31 cellular contexts compared by ENCODE assay signal in genomic region chr3:123862152-123862551, GRCh38. TPM values are rescaled to one million over a fixed set of nuclear protein-coding genes. Genes with fewer than 3 reads are reported as not detected.
"Had no signal": no experiment of that assay in that cellular context is flagged by ENCODE, and none has a peak within 500 bp of the region (broad histone marks: within the 10 kb centered on the region; RNA-seq: fewer than 3 reads in every experiment).

No MANE protein-coding gene starts in this region.

- H3K36me3 ChIP-seq: brain microvascular endothelial cell, MG63, Peyer's patch, SJSA1 had no signal

- H3K27me3 ChIP-seq: brain microvascular endothelial cell, MG63, Peyer's patch, SJSA1 had no signal

- H3K9ac ChIP-seq: SK-N-SH had no signal

- DNase-seq: activated CD4-positive, alpha-beta T cell treated with anti-CD3 and anti-CD28 coated beads, Interleukin-2, amount 10 ng/mL, durations not matched to agents 7 days and 5 days; activated CD4-positive, alpha-beta T cell treated with anti-CD3 and anti-CD28 coated beads, Interleukin-2, amount 50 U/mL, for 48 hours; activated CD8-positive, alpha-beta memory T cell treated with anti-CD3 and anti-CD28 coated beads, Interleukin-2, amount 50 U/mL, for 4 hours; activated gamma-delta T cell treated with Interleukin-2 at 50 U/mL for 16 hours; activated naive CD4-positive, alpha-beta T cell treated with anti-CD3 and anti-CD28 coated beads for 36 hours; activated T-cell treated with anti-CD3 and anti-CD28 coated beads for 4 hours; activated T-cell treated with anti-CD3 and anti-CD28 coated beads, Interleukin-2, amount 50 U/mL, for 4 hours; anterior cingulate cortex; brain microvascular endothelial cell; central memory CD4-positive, alpha-beta T cell; MG63; NCI-H1048; NCI-H1105 treated with DMSO at 0.1 percent for 48 hours; NCI-H1436; NCI-H1694; NCI-H1930; NCI-H2081 treated with DMSO at 0.1 percent for 48 hours; NCI-H226; NCI-H524 treated with DMSO at 0.1 percent for 48 hours; PC-3; Peyer's patch; RPMI8226; SHP77 treated with DMSO at 0.1 percent for 48 hours; SK-N-SH had no signal

- H3K9me3 ChIP-seq: Peyer's patch, SJSA1, SK-N-SH had no signal

- H3K4me1 ChIP-seq: Peyer's patch, SJSA1 had no signal

- ATAC-seq: activated naive CD4-positive, alpha-beta T cell treated with anti-CD3 and anti-CD28 coated beads, Interleukin-2, amount 50 U/mL, for 72 hours; activated T-cell treated with anti-CD3 and anti-CD28 coated beads, Interleukin-2, amount 50 U/mL, for 4 hours; PC-3 had no signal

- FAIRE-seq: TTC549 had no signal

- H3K36me3 Mint-ChIP-seq: activated naive CD4-positive, alpha-beta T cell treated with anti-CD3 and anti-CD28 coated beads, Interleukin-2, amount 50 U/mL, for 72 hours had no signal

- H3K4me1 Mint-ChIP-seq: activated CD4-positive, alpha-beta T cell treated with anti-CD3 and anti-CD28 coated beads, Interleukin-2, amount 10 ng/mL, durations not matched to agents 7 days and 5 days had no signal

- H3K27ac ChIP-seq: brain microvascular endothelial cell, Peyer's patch, SJSA1 had no signal

- H3K4me3 ChIP-seq: MG63, Peyer's patch, SJSA1 had no signal

- H3K9me3 Mint-ChIP-seq: activated CD4-positive, alpha-beta T cell treated with anti-CD3 and anti-CD28 coated beads, Interleukin-2, amount 10 ng/mL, durations not matched to agents 7 days and 5 days; activated naive CD4-positive, alpha-beta T cell treated with anti-CD3 and anti-CD28 coated beads for 36 hours; activated naive CD4-positive, alpha-beta T cell treated with anti-CD3 and anti-CD28 coated beads, Interleukin-2, amount 50 U/mL, for 72 hours; activated T-cell treated with anti-CD3 and anti-CD28 coated beads, Interleukin-2, amount 50 U/mL, for 4 hours; activated T-helper 1 cell treated with anti-CD3 and anti-CD28 coated beads, Interleukin-12 subunit alpha, Interleukin-12 subunit beta, Interleukin-2, Interleukin-4 antibody, amounts not matched to agents 30 ng/mL and 10 ng/mL and 1 ng/mL, durations not matched to agents 14 hours and 24 hours and 36 hours; T-helper 1 cell treated with Interleukin-12 subunit alpha and Interleukin-12 subunit beta and Interleukin-4 antibody, amounts not matched to agents 30 μg/mL and 1 μg/mL, for 36 hours; T-helper 2 cell treated with Interferon-gamma antibody and Interleukin-4, amounts not matched to agents 5 μg/mL and 100 μg/mL, for 36 hours had no signal

- H3K27ac Mint-ChIP-seq: activated CD4-positive, alpha-beta T cell treated with anti-CD3 and anti-CD28 coated beads, Interleukin-2, amount 10 ng/mL, durations not matched to agents 7 days and 5 days; activated naive CD4-positive, alpha-beta T cell treated with anti-CD3 and anti-CD28 coated beads for 36 hours; activated naive CD4-positive, alpha-beta T cell treated with anti-CD3 and anti-CD28 coated beads, Interleukin-2, amount 50 U/mL, for 72 hours; activated T-helper 1 cell treated with anti-CD3 and anti-CD28 coated beads, Interleukin-12 subunit alpha, Interleukin-12 subunit beta, Interleukin-2, Interleukin-4 antibody, amounts not matched to agents 30 ng/mL and 10 ng/mL and 1 ng/mL, durations not matched to agents 14 hours and 24 hours and 36 hours; T-helper 1 cell treated with Interleukin-12 subunit alpha and Interleukin-12 subunit beta and Interleukin-4 antibody, amounts not matched to agents 30 μg/mL and 1 μg/mL, for 36 hours; T-helper 2 cell treated with Interferon-gamma antibody and Interleukin-4, amounts not matched to agents 5 μg/mL and 100 μg/mL, for 36 hours had no signal

- H3K4me3 Mint-ChIP-seq: activated CD4-positive, alpha-beta T cell treated with anti-CD3 and anti-CD28 coated beads, Interleukin-2, amount 10 ng/mL, durations not matched to agents 7 days and 5 days; activated naive CD4-positive, alpha-beta T cell treated with anti-CD3 and anti-CD28 coated beads for 36 hours; activated T-cell treated with anti-CD3 and anti-CD28 coated beads, Interleukin-2, amount 50 U/mL, for 4 hours; activated T-helper 1 cell treated with anti-CD3 and anti-CD28 coated beads, Interleukin-12 subunit alpha, Interleukin-12 subunit beta, Interleukin-2, Interleukin-4 antibody, amounts not matched to agents 30 ng/mL and 10 ng/mL and 1 ng/mL, durations not matched to agents 14 hours and 24 hours and 36 hours; T-helper 1 cell treated with Interleukin-12 subunit alpha and Interleukin-12 subunit beta and Interleukin-4 antibody, amounts not matched to agents 30 μg/mL and 1 μg/mL, for 36 hours; T-helper 2 cell treated with Interferon-gamma antibody and Interleukin-4, amounts not matched to agents 5 μg/mL and 100 μg/mL, for 36 hours had no signal

- H3K4me2 ChIP-seq: SK-N-SH had no signal

RNA-seq across cellular contexts. Expression of gene MYLK, which starts 22.0 kb away (rescaled TPM):
- total RNA-seq: activated naive CD4-positive, alpha-beta T cell treated with anti-CD3 and anti-CD28 coated beads for 36 hours; NCI-H460 had no signal
